Comparison of ENCODE assay signal across 14 cellular contexts in the genomic region with DNA sequence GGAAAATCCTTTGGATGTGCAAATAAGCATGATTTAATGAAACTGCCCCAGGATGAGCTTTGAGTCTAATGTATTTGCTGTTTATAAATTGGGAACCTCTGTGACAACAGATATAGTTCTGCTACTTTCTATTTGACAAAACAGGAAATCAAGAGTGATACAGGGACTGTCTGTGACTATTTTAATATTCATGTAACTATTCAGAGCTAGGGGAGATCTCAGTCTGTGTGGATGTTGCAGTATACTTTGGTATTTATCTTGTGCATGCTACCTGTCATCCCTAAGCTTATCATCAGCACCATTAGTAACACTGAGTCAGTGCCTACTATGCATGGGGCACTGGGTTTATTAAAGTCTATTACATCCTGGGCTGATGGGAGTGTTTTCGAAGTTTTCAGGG.
DNase-seq lines count a peak whose midpoint lies in the region; ATAC-seq and TF ChIP-seq lines count a peak whose summit lies in the region.
"Had no signal": no experiment of that assay in that cellular context is flagged by ENCODE, and none has a peak within 500 bp of the region (broad histone marks: within the 10 kb centered on the region; RNA-seq: fewer than 3 reads in every experiment).

No MANE protein-coding gene starts in this region.

- H3K27ac ChIP-seq in prostate gland (no peak overlapping the region), adrenal gland (no peak overlapping the region)
- H3K27ac ChIP-seq: brain microvascular endothelial cell, esophagus muscularis mucosa had no signal

- TF ChIP-seq CTCF in CD14-positive monocyte (IDR thresholded peaks at IDR 0.05) (no peak), prostate gland (IDR thresholded peaks at IDR 0.05) (no peak), adrenal gland (IDR thresholded peaks at IDR 0.05) (no peak)

- no peaks in the 10 kb centered on the region for H3K4me1 ChIP-seq in prostate gland (replicated peaks)
- peaks cover 0 to 16% of the 10 kb centered on the region in 2 donors for H3K4me1 ChIP-seq in adrenal gland (replicated peaks in 1 of 2)

- peak; percentile 88 for ATAC-seq in GM18870 (IDR thresholded peaks at IDR 0.05; ENCODE audit: unreplicated experiment)
- peak; percentile 87 for ATAC-seq in GM21526 (IDR thresholded peaks at IDR 0.05; ENCODE audit: low FRiP score, unreplicated experiment)
- ATAC-seq in HG03095 (IDR thresholded peaks at IDR 0.05; ENCODE audit: unreplicated experiment): peak; percentile 95
- ATAC-seq in esophagus mucosa: peak; percentile 66
- ATAC-seq: T-cell had no signal

- DNase-seq in CD14-positive monocyte (ENCODE audit: low spot score): no peak
- DNase-seq in activated naive CD4-positive, alpha-beta T cell treated with anti-CD3 and anti-CD28 coated beads for 36 hours: no peak
- no peak for DNase-seq in prostate gland (ENCODE audit: low spot score)
- no peak for DNase-seq in adrenal gland
- DNase-seq: brain microvascular endothelial cell, HCEC 1CT, NCI-H69, T-cell had no signal

- 100% methylated on average over 1 of the region's 1 CpG for WGBS in prostate gland
- WGBS in adrenal gland, 4 donors: 60 to 93% (median 73%) methylated on average over 1 of the region's 1 CpG

- peaks cover 10% of the 10 kb centered on the region for H3K4me1 Mint-ChIP-seq in CD14-positive monocyte
- no peaks in the 10 kb centered on the region for H3K4me1 Mint-ChIP-seq in activated naive CD4-positive, alpha-beta T cell treated with anti-CD3 and anti-CD28 coated beads for 36 hours (ENCODE audit: low read depth)

- CTCF ChIA-PET in activated naive CD4-positive, alpha-beta T cell treated with anti-CD3 and anti-CD28 coated beads for 36 hours (lab: Charles Lee): interaction anchor here (1.1 kb wide), 1 partner anchor 38 kb away, joined by 3 read pairs; no protein-coding TSS in a partner anchor

- H3K9me3 Mint-ChIP-seq in CD14-positive monocyte: peaks cover 12 to 29% (median 24%) of the 10 kb centered on the region in 7 donors
- no peaks in the 10 kb centered on the region for H3K9me3 Mint-ChIP-seq in activated naive CD4-positive, alpha-beta T cell treated with anti-CD3 and anti-CD28 coated beads for 36 hours
- H3K9me3 Mint-ChIP-seq: neural crest cell, T-cell had no signal

- H3K36me3 Mint-ChIP-seq in CD14-positive monocyte: no peaks in the 10 kb centered on the region
- H3K36me3 Mint-ChIP-seq in activated naive CD4-positive, alpha-beta T cell treated with anti-CD3 and anti-CD28 coated beads for 36 hours (ENCODE audit: low read depth): no peaks in the 10 kb centered on the region
- H3K36me3 Mint-ChIP-seq: T-cell had no signal

- H3K27me3 Mint-ChIP-seq in CD14-positive monocyte (ENCODE audit: low read depth in 3 of 3): peaks cover 0 to 2% (median 0%) of the 10 kb centered on the region in 3 donors
- no peaks in the 10 kb centered on the region for H3K27me3 Mint-ChIP-seq in activated naive CD4-positive, alpha-beta T cell treated with anti-CD3 and anti-CD28 coated beads for 36 hours (ENCODE audit: low read depth)

- no peaks in the 10 kb centered on the region for H3K9me3 ChIP-seq in prostate gland
- H3K9me3 ChIP-seq in adrenal gland (replicated peaks in 1 of 3): no peaks in the 10 kb centered on the region
- H3K9me3 ChIP-seq: esophagus muscularis mucosa had no signal

- no peak overlapping the region for H3K4me3 Mint-ChIP-seq in CD14-positive monocyte
- H3K4me3 Mint-ChIP-seq in activated naive CD4-positive, alpha-beta T cell treated with anti-CD3 and anti-CD28 coated beads for 36 hours: no peak overlapping the region
- H3K4me3 Mint-ChIP-seq: neural crest cell, T-cell had no signal

- TF ChIP-seq POLR2A in prostate gland (IDR thresholded peaks at IDR 0.05) (no peak), adrenal gland (IDR thresholded peaks at IDR 0.05) (no peak)

- no peak overlapping the region for H3K4me3 ChIP-seq in prostate gland
- H3K4me3 ChIP-seq in adrenal gland: no peak overlapping the region
- H3K4me3 ChIP-seq: esophagus muscularis mucosa had no signal

- H3K27me3 ChIP-seq in prostate gland (replicated peaks; ENCODE audit: insufficient read depth) (no peaks in the 10 kb centered on the region), adrenal gland (no peaks in the 10 kb centered on the region)
- H3K27me3 ChIP-seq: brain microvascular endothelial cell, esophagus muscularis mucosa had no signal

- no peak overlapping the region for H3K27ac Mint-ChIP-seq in CD14-positive monocyte
- no peak overlapping the region for H3K27ac Mint-ChIP-seq in activated naive CD4-positive, alpha-beta T cell treated with anti-CD3 and anti-CD28 coated beads for 36 hours
- H3K27ac Mint-ChIP-seq: T-cell had no signal

- H3K36me3 ChIP-seq in prostate gland (no peaks in the 10 kb centered on the region), adrenal gland (replicated peaks in 1 of 2) (no peaks in the 10 kb centered on the region)
- H3K36me3 ChIP-seq: brain microvascular endothelial cell, esophagus muscularis mucosa had no signal

- intact Hi-C loops in CD14-positive monocyte (cut with micrococcal nuclease): no loop called here
- intact Hi-C loops in activated naive CD4-positive, alpha-beta T cell treated with anti-CD3 and anti-CD28 coated beads for 36 hours (cut with micrococcal nuclease): no loop called here
- intact Hi-C loops in prostate gland (cut with DNase I): no loop called here
- intact Hi-C loops in adrenal gland (cut with DNase I): no loop called here
